8 cellular contexts compared by ENCODE assay signal in the genomic region with DNA sequence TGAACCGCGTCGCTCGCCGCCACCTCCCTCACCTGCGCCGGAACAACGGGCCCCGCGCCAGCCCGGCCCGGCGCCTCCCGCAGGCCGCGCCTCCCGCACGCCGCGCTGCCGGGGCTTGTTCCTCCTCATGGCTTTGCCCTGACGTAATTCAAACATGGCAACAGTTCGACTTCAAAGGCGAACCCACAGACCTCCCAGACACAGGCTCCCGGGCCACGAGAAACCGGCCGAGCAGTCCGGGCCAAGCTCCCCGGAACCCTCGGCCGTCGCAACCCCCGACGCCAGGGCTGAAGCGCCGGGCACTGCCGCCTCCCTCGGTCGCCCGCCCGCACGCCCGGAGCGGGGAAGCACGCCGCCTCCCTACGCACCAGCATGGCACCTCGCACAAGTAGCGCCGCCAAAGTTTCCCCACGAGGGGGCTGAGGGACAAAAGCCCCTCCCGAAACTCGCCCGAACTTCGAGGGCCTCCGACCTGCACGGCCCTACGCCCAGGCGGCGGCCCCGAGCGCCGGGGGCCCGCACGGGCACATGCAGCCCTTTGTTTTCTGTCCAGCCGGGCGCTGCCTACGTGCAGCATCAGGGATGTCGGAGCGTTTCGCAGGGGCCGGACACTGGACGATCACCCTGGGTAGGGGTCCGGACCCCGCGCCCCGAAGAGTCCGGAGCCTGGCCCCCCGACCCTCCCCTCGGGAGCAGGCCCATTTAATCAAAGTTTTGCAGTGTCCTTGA. TPM values are rescaled to one million over a fixed set of nuclear protein-coding genes. Genes with fewer than 3 reads are reported as not detected.
A peak's percentile ranks its signal among the peaks of the same experiment; 100 is the strongest.
DNase-seq lines count a peak whose midpoint lies in the region; ATAC-seq and TF ChIP-seq lines count a peak whose summit lies in the region.

No MANE protein-coding gene starts in this region.

- TF ChIP-seq CTCF in SU-DHL-6 (IDR thresholded peaks at IDR 0.05; ENCODE audit: insufficient read depth, low read length, poor library complexity, severe bottlenecking) (no peak), heart right ventricle (IDR thresholded peaks at IDR 0.05) (no peak), uterus (IDR thresholded peaks at IDR 0.05) (no peak)

- DNase-seq in Caki2 (ENCODE audit: low read depth) (peak; percentile 85), heart right ventricle (peak; percentile 57 to 64), pulmonary artery endothelial cell (ENCODE audit: low read depth, low spot score) (peak; percentile 37), uterus (peak; percentile 72 to 79)
- peak; percentile 39 for DNase-seq in activated naive CD8-positive, alpha-beta T cell treated with anti-CD3 and anti-CD28 coated beads, Interleukin-2, amount 50 U/mL, for 16 hours (ENCODE audit: low read depth, low spot score)

- TF ChIP-seq EP300 in Ishikawa (IDR thresholded peaks at IDR 0.05; ENCODE audit: borderline replicate concordance), result 0 out of 2 replicates have a peak, but pooled peaks have one; percentile 5

- H3K36me3 ChIP-seq in SU-DHL-6 (ENCODE audit: low read length), result no peaks in the 10 kb centered on the region
- no peaks in the 10 kb centered on the region for H3K36me3 ChIP-seq in heart right ventricle
- H3K36me3 ChIP-seq in uterus, result no peaks in the 10 kb centered on the region

- H3K4me1 ChIP-seq in heart right ventricle (peaks cover 0 to 39% (median 9%) of the 10 kb centered on the region in 9 donors), uterus (no peaks in the 10 kb centered on the region)

- peak overlapping the region; percentile 88 for H3K4me3 ChIP-seq in SU-DHL-6 (ENCODE audit: insufficient read depth, low read length, poor library complexity, severe bottlenecking)
- peak overlapping the region; percentile 64 to 87 (median 70) for H3K4me3 ChIP-seq in heart right ventricle
- H3K4me3 ChIP-seq in uterus, result peak overlapping the region; percentile 70 to 91

- peak overlapping the region; percentile 55 for H2AFZ ChIP-seq in SU-DHL-6 (ENCODE audit: low read depth, low read length, severe bottlenecking)

- H3K9ac ChIP-seq in SU-DHL-6 (ENCODE audit: low read length), result peak overlapping the region; percentile 87

- H4K20me1 ChIP-seq in SU-DHL-6 (ENCODE audit: low read depth, low read length), result peaks cover 17% of the 10 kb centered on the region

- H3F3A ChIP-seq in SU-DHL-6 (ENCODE audit: insufficient read depth), result peaks cover 27% of the 10 kb centered on the region

- no peaks in the 10 kb centered on the region for H3K9me2 ChIP-seq in SU-DHL-6 (replicated peaks; ENCODE audit: insufficient read depth, low read length)

- H3K9me3 ChIP-seq in SU-DHL-6 (ENCODE audit: insufficient read depth, low read length) (no peaks in the 10 kb centered on the region), heart right ventricle (no peaks in the 10 kb centered on the region), uterus (no peaks in the 10 kb centered on the region)

- peak; percentile 70 to 81 for TF ChIP-seq POLR2A in uterus (IDR thresholded peaks at IDR 0.05)

- peak overlapping the region; percentile 76 for H3K27ac ChIP-seq in SU-DHL-6 (ENCODE audit: low read depth, low read length)
- peak overlapping the region in 9 of 10 donors; percentile 61 to 96 (median 74) for H3K27ac ChIP-seq in heart right ventricle
- H3K27ac ChIP-seq in uterus, result peak overlapping the region; percentile 97 to 98

- 1% methylated on average over 76 to 81 of the region's 81 CpGs for WGBS in heart right ventricle, 2 donors

- H3K4me2 ChIP-seq in SU-DHL-6 (ENCODE audit: low read depth, low read length, poor library complexity, severe bottlenecking), result peak overlapping the region; percentile 97

- intact Hi-C loops in heart right ventricle (cut with DNase I), result no loop called here
- intact Hi-C loops in uterus (cut with DNase I; ENCODE audit: low total_unique reads), result no loop called here

- H3K27me3 ChIP-seq in SU-DHL-6 (ENCODE audit: low read length) (no peaks in the 10 kb centered on the region), heart right ventricle (no peaks in the 10 kb centered on the region), uterus (no peaks in the 10 kb centered on the region)

- ATAC-seq in GM21381 (IDR thresholded peaks at IDR 0.05; ENCODE audit: unreplicated experiment), result peak; percentile 23
- ATAC-seq in heart right ventricle, result peak; percentile 6 to 59 (median 27)

- peaks cover 66% of the 10 kb centered on the region for H3K79me2 ChIP-seq in SU-DHL-6 (ENCODE audit: insufficient read depth, low read length)

- in situ Hi-C loops in Caki2 (cut with HindIII; ENCODE audit: low pct_unique_long_range_greater_than_20kb, low sequenced_read_pairs), result no loop called here

- TF ChIP-seq RAD21 in Ishikawa (IDR thresholded peaks at IDR 0.05; ENCODE audit: low read depth), result no peak

TF ChIP-seq in Ishikawa, 13 proteins besides CTCF, POLR2A, EP300 and RAD21:
- TF ChIP-seq ZBTB7A (IDR thresholded peaks at IDR 0.05; ENCODE audit: low read depth), result no peak; the same call in 1 of the 2 replicates
- TF ChIP-seq TAF1 (IDR thresholded peaks at IDR 0.05; ENCODE audit: low read depth), result peak; percentile 54; the same call in 1 of the 2 replicates
- TF ChIP-seq REST (IDR thresholded peaks at IDR 0.05; ENCODE audit: low read depth), result no peak
- TF ChIP-seq FOXM1 (IDR thresholded peaks at IDR 0.05; ENCODE audit: borderline replicate concordance, low read depth), result 0 out of 2 replicates have a peak, but pooled peaks have one; percentile 32
- no peak for TF ChIP-seq CREB1 (IDR thresholded peaks at IDR 0.05; ENCODE audit: low read depth)
- TF ChIP-seq MAX (IDR thresholded peaks at IDR 0.05), result peak; percentile 87
- peak; percentile 33; the same call in 1 of the 2 replicates for TF ChIP-seq CEBPB (IDR thresholded peaks at IDR 0.05)
- peak; percentile 71 for TF ChIP-seq TEAD4 (IDR thresholded peaks at IDR 0.05)
- no peak; the same call in 1 of the 2 replicates for TF ChIP-seq TCF12 (IDR thresholded peaks at IDR 0.05; ENCODE audit: low read depth)
- TF ChIP-seq EGR1 (IDR thresholded peaks at IDR 0.05), result no peak
- TF ChIP-seq YY1 (IDR thresholded peaks at IDR 0.05; ENCODE audit: low read depth), result peak; percentile 84
- TF ChIP-seq, protein P1, sequence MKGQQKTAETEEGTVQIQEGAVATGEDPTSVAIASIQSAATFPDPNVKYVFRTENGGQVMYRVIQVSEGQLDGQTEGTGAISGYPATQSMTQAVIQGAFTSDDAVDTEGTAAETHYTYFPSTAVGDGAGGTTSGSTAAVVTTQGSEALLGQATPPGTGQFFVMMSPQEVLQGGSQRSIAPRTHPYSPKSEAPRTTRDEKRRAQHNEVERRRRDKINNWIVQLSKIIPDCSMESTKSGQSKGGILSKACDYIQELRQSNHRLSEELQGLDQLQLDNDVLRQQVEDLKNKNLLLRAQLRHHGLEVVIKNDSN (IDR thresholded peaks at IDR 0.05), result no peak
- peak; percentile 67; the same call in 1 of the 2 replicates for TF ChIP-seq NFIC (IDR thresholded peaks at IDR 0.05)
TF ChIP-seq in Ishikawa: peak in this region for 7.

RNA-seq across cellular contexts. Expression of gene SINHCAF, which starts 1.7 kb away (rescaled TPM):
- 95.2 and 115 TPM in 2 replicates for total RNA-seq in Caki2 (2014; rRNA removed; shearing (Covaris generic); ENCODE audit: low replicate concordance)
- total RNA-seq in heart right ventricle (10 to 100 TPM in 6 of 10 donors, 1 to 10 TPM in 4; 5.7 to 16.9 (median 10.9) TPM), pulmonary artery endothelial cell (73.9 and 74.6 TPM in 2 replicates), uterus (100 to 1,000 TPM in 2 of 4 donors, 10 to 100 TPM in 2; 26.1 to 237 (median 109) TPM)
- polyA plus RNA-seq in heart right ventricle, result 1 to 10 TPM; 6.1 TPM

Comparison
In these comparisons a context has a peak if more than half of its experiments do, and no peak if none do; other contexts are left out.
1. Peak in every context shown above with its lines: DNase-seq, ATAC-seq, H3K4me3 ChIP-seq and H3K27ac ChIP-seq.